ENCODE assay signal across 8 cellular contexts in genomic region chr14:58243790-58244555, GRCh38. TPM values are rescaled to one million over a fixed set of nuclear protein-coding genes. Genes with fewer than 3 reads are reported as not detected.
DNase-seq lines count a peak whose midpoint lies in the region; ATAC-seq and TF ChIP-seq lines count a peak whose summit lies in the region.

No MANE protein-coding gene starts in this region.

- H3K4me1 ChIP-seq in left ventricle myocardium inferior (peaks cover 53% of the 10 kb centered on the region), gastrocnemius medialis (peaks cover 26 to 33% of the 10 kb centered on the region in 2 donors)

- no peak for TF ChIP-seq CTCF in activated CD8-positive, alpha-beta T cell treated with anti-CD3 and anti-CD28 coated beads for 36 hours (IDR thresholded peaks at IDR 0.05)
- no peak for TF ChIP-seq CTCF in left ventricle myocardium inferior (IDR thresholded peaks at IDR 0.05; ENCODE audit: borderline replicate concordance)
- no peak for TF ChIP-seq CTCF in gastrocnemius medialis (IDR thresholded peaks at IDR 0.05 in 4 of 5, conservative IDR thresholded peaks at IDR 0.05 in 1 of 5)

- POLR2A ChIA-PET in activated CD8-positive, alpha-beta T cell treated with anti-CD3 and anti-CD28 coated beads for 36 hours (lab: Charles Lee), result interaction anchor here (0.6 to 3.6 kb wide), 20 partner anchors 10 to 855 kb away, joined by 3 to 24 read pairs (median 4); partner anchors contain the start of genes ARID4A, KIAA0586 and TIMM9

- intact Hi-C loops in activated CD8-positive, alpha-beta T cell treated with anti-CD3 and anti-CD28 coated beads for 36 hours (cut with micrococcal nuclease), result loop anchor here (2.0 to 5.0 kb wide), 3 partner anchors 42 to 183 kb away; partner anchors contain the start of genes ACTR10, KIAA0586 and TIMM9
- intact Hi-C loops in left ventricle myocardium inferior (cut with micrococcal nuclease) (no loop called here), gastrocnemius medialis (cut with DNase I; ENCODE audit: low total_unique reads) (loop anchor here (1.0 to 2.0 kb wide), 3 partner anchors 43 to 183 kb away; partner anchors contain the start of genes ACTR10, ARID4A, KIAA0586 and TIMM9)

- peak overlapping the region; percentile 92 for H3K4me3 Mint-ChIP-seq in activated naive CD4-positive, alpha-beta T cell treated with anti-CD3 and anti-CD28 coated beads, Interleukin-2, amount 10 ng/mL, durations not matched to agents 7 days and 5 days
- peak overlapping the region; percentile 85 for H3K4me3 Mint-ChIP-seq in activated CD8-positive, alpha-beta T cell treated with anti-CD3 and anti-CD28 coated beads for 36 hours

- H3K4me1 Mint-ChIP-seq in activated naive CD4-positive, alpha-beta T cell treated with anti-CD3 and anti-CD28 coated beads, Interleukin-2, amount 10 ng/mL, durations not matched to agents 7 days and 5 days, result peaks cover 42% of the 10 kb centered on the region
- H3K4me1 Mint-ChIP-seq in activated CD8-positive, alpha-beta T cell treated with anti-CD3 and anti-CD28 coated beads for 36 hours (ENCODE audit: low read depth), result peaks cover 31% of the 10 kb centered on the region

- peak; percentile 34 for ATAC-seq in HG02798 (IDR thresholded peaks at IDR 0.05; ENCODE audit: poor library complexity, unreplicated experiment)
- ATAC-seq in activated CD8-positive, alpha-beta T cell treated with anti-CD3 and anti-CD28 coated beads for 36 hours, result peak; percentile 37
- ATAC-seq in gastrocnemius medialis, result peak; percentile 52 to 54

- peak overlapping the region; percentile 98 for H3K27ac Mint-ChIP-seq in activated naive CD4-positive, alpha-beta T cell treated with anti-CD3 and anti-CD28 coated beads, Interleukin-2, amount 10 ng/mL, durations not matched to agents 7 days and 5 days
- peak overlapping the region; percentile 99 for H3K27ac Mint-ChIP-seq in activated CD8-positive, alpha-beta T cell treated with anti-CD3 and anti-CD28 coated beads for 36 hours

- H3K27me3 Mint-ChIP-seq in activated naive CD4-positive, alpha-beta T cell treated with anti-CD3 and anti-CD28 coated beads, Interleukin-2, amount 10 ng/mL, durations not matched to agents 7 days and 5 days, result peaks cover 4% of the 10 kb centered on the region
- peaks cover 2% of the 10 kb centered on the region for H3K27me3 Mint-ChIP-seq in activated CD8-positive, alpha-beta T cell treated with anti-CD3 and anti-CD28 coated beads for 36 hours

- TF ChIP-seq POLR2A in gastrocnemius medialis (IDR thresholded peaks at IDR 0.05), result no peak

- no peak for DNase-seq in activated naive CD4-positive, alpha-beta T cell treated with anti-CD3 and anti-CD28 coated beads, Interleukin-2, amount 10 ng/mL, durations not matched to agents 7 days and 5 days
- DNase-seq in activated naive CD4-positive, alpha-beta T cell treated with anti-CD3 and anti-CD28 coated beads, Interleukin-2, amount 50 U/mL, for 16 hours, result no peak
- peak in 2 of 3 experiments; percentile 42 to 76 for DNase-seq in NCI-H1417 (lab: John Stamatoyannopoulos, UW)
- DNase-seq in activated CD8-positive, alpha-beta T cell treated with anti-CD3 and anti-CD28 coated beads for 36 hours, result no peak
- no peak for DNase-seq in left ventricle myocardium inferior
- DNase-seq in gastrocnemius medialis, result no peak
- no peak for DNase-seq in stimulated activated CD4-positive, alpha-beta T cell treated with anti-CD3 and anti-CD28 coated beads, Interleukin-4, amount 100 ng/mL, for 24 hours

- H3K4me3 ChIP-seq in left ventricle myocardium inferior (peak overlapping the region; percentile 86), gastrocnemius medialis (peak overlapping the region; percentile 54 to 95 (median 76))

- no peaks in the 10 kb centered on the region for H3K9me3 Mint-ChIP-seq in activated naive CD4-positive, alpha-beta T cell treated with anti-CD3 and anti-CD28 coated beads, Interleukin-2, amount 10 ng/mL, durations not matched to agents 7 days and 5 days
- H3K9me3 Mint-ChIP-seq in activated CD8-positive, alpha-beta T cell treated with anti-CD3 and anti-CD28 coated beads for 36 hours, result no peaks in the 10 kb centered on the region

- in situ Hi-C loops in gastrocnemius medialis (cut with MboI; ENCODE audit: low sequenced_read_pairs in 4 of 4), result loop anchor here in 3 of 4 donors (10.0 kb wide), 1 partner anchor 51 kb away; the partner anchor contains the start of gene ARID4A (in 3 of the 3)

- H3K36me3 ChIP-seq in left ventricle myocardium inferior (peaks cover 10% of the 10 kb centered on the region), gastrocnemius medialis (peaks cover 0 to 10% of the 10 kb centered on the region in 2 donors)

- H3K27me3 ChIP-seq in left ventricle myocardium inferior (ENCODE audit: low read depth), result no peaks in the 10 kb centered on the region
- H3K27me3 ChIP-seq in gastrocnemius medialis, result no peaks in the 10 kb centered on the region

- H3K36me3 Mint-ChIP-seq in activated naive CD4-positive, alpha-beta T cell treated with anti-CD3 and anti-CD28 coated beads, Interleukin-2, amount 10 ng/mL, durations not matched to agents 7 days and 5 days, result peaks cover 19% of the 10 kb centered on the region
- H3K36me3 Mint-ChIP-seq in activated CD8-positive, alpha-beta T cell treated with anti-CD3 and anti-CD28 coated beads for 36 hours (ENCODE audit: low read depth), result peaks cover 24% of the 10 kb centered on the region

- H3K27ac ChIP-seq in left ventricle myocardium inferior (replicated peaks), result peak overlapping the region; percentile 95
- H3K27ac ChIP-seq in gastrocnemius medialis, result peak overlapping the region; percentile 94 to 99 (median 96)

- H3K9me3 ChIP-seq in left ventricle myocardium inferior (replicated peaks), result no peaks in the 10 kb centered on the region
- H3K9me3 ChIP-seq in gastrocnemius medialis, result no peaks in the 10 kb centered on the region

- CTCF ChIA-PET in activated naive CD4-positive, alpha-beta T cell treated with anti-CD3 and anti-CD28 coated beads, Interleukin-2, amount 10 ng/mL, durations not matched to agents 7 days and 5 days (lab: Charles Lee), result no interaction called here
- CTCF ChIA-PET in activated CD8-positive, alpha-beta T cell treated with anti-CD3 and anti-CD28 coated beads for 36 hours (lab: Charles Lee), result interaction anchor here (1.2 to 1.6 kb wide), 2 partner anchors 20 to 40 kb away, joined by 3 read pairs; no protein-coding TSS in a partner anchor

RNA-seq across cellular contexts. Expression of gene PSMA3, which starts 0.7 kb away (rescaled TPM):
- total RNA-seq in activated CD8-positive, alpha-beta T cell treated with anti-CD3 and anti-CD28 coated beads for 36 hours, result 100 to 1,000 TPM; 378 to 401 TPM
- 161 TPM for total RNA-seq in left ventricle myocardium inferior
- total RNA-seq in gastrocnemius medialis, result 100 to 1,000 TPM; 200 to 301 (median 217) TPM

RNA-seq across cellular contexts. Expression of gene ACTR10, which starts 44.0 kb away (rescaled TPM):
- 10 to 100 TPM; 30.3 to 36.5 TPM for total RNA-seq in activated CD8-positive, alpha-beta T cell treated with anti-CD3 and anti-CD28 coated beads for 36 hours
- 71.8 TPM for total RNA-seq in left ventricle myocardium inferior
- 100 to 1,000 TPM in 2 of 4 donors, 10 to 100 TPM in 2; 70.6 to 104 (median 88.8) TPM for total RNA-seq in gastrocnemius medialis

RNA-seq across cellular contexts. Expression of gene ARID4A, which starts 54.4 kb away (rescaled TPM):
- 10 to 100 TPM; 22.1 to 22.4 TPM for total RNA-seq in activated CD8-positive, alpha-beta T cell treated with anti-CD3 and anti-CD28 coated beads for 36 hours
- total RNA-seq in left ventricle myocardium inferior (14.2 TPM), gastrocnemius medialis (10 to 100 TPM in 1 of 4 donors, 1 to 10 TPM in 3; 6.6 to 10.5 (median 7.1) TPM)

Comparison
In these comparisons a context has a peak if more than half of its experiments do, and no peak if none do; other contexts are left out.
1. DNase-seq: peak in NCI-H1417 (2 of 3); none in activated naive CD4-positive, alpha-beta T cell treated with anti-CD3 and anti-CD28 coated beads, Interleukin-2, amount 10 ng/mL, durations not matched to agents 7 days and 5 days (single experiment), activated naive CD4-positive, alpha-beta T cell treated with anti-CD3 and anti-CD28 coated beads, Interleukin-2, amount 50 U/mL, for 16 hours (single experiment), activated CD8-positive, alpha-beta T cell treated with anti-CD3 and anti-CD28 coated beads for 36 hours (single experiment), left ventricle myocardium inferior (single experiment), gastrocnemius medialis (0 of 2) and stimulated activated CD4-positive, alpha-beta T cell treated with anti-CD3 and anti-CD28 coated beads, Interleukin-4, amount 100 ng/mL, for 24 hours (single experiment).
2. Peak in every context shown above with its lines, with median percentiles within 50 percentile points of each other: ATAC-seq.